In genomic region chr11:9014826-9015225, GRCh38 we compare ENCODE assay signal across 12 cellular contexts. TPM values are rescaled to one million over a fixed set of nuclear protein-coding genes. Genes with fewer than 3 reads are reported as not detected.
DNase-seq lines count a peak whose midpoint lies in the region; ATAC-seq, FAIRE-seq and TF ChIP-seq lines count a peak whose summit lies in the region.
"Had no signal": no experiment of that assay in that cellular context is flagged by ENCODE, and none has a peak within 500 bp of the region (broad histone marks: within the 10 kb centered on the region; RNA-seq: fewer than 3 reads in every experiment).

No MANE protein-coding gene starts in this region.

- no peak overlapping the region for H3K4me3 Mint-ChIP-seq in stimulated activated effector memory CD8-positive, alpha-beta T cell treated with anti-CD3 and anti-CD28 coated beads, Interleukin-12 subunit alpha, Interleukin-12 subunit beta, amount 100 ng/mL, for 72 hours
- H3K4me3 Mint-ChIP-seq in activated naive CD8-positive, alpha-beta T cell treated with anti-CD3 and anti-CD28 coated beads, Interleukin-2, amount 50 U/mL, for 24 hours, result no peak overlapping the region
- H3K4me3 Mint-ChIP-seq: CD4-positive, CD25-positive, alpha-beta regulatory T cell; HFFc6 had no signal

- H3K36me3 ChIP-seq in GM12878 (ENCODE audit: control insufficient read depth in 2 of 2, insufficient read depth in 2 of 2, low read length in 1 of 2), result no peaks in the 10 kb centered on the region
- H3K36me3 ChIP-seq: BLaER1 treated with 17β-estradiol and CSF1 and Interleukin-3, amounts not matched to agents 10 nM and 100 nM had no signal

- FAIRE-seq in GM12878 (lab: Jason Lieb, UNC), result no peak

- no peaks in the 10 kb centered on the region for H3K79me2 ChIP-seq in GM12878 (ENCODE audit: control insufficient read depth, insufficient read depth, low read length)

- no peak overlapping the region for H2AFZ ChIP-seq in GM12878 (ENCODE audit: control insufficient read depth, low read depth, low read length)

- TF ChIP-seq POLR2A in GM12878 (IDR thresholded peaks at IDR 0.05; ENCODE audit: low read depth, low read length) (no peak), lower leg skin (IDR thresholded peaks at IDR 0.05) (no peak)

- RAD21 ChIA-PET in GM12878 (lab: Charles Lee; ENCODE audit: unreplicated experiment), result interaction anchor here (0.6 to 5.0 kb wide), 9 partner anchors 17 to 493 kb away, joined by 3 to 106 read pairs (median 6); no protein-coding TSS in a partner anchor

- H3K4me1 Mint-ChIP-seq in stimulated activated effector memory CD8-positive, alpha-beta T cell treated with anti-CD3 and anti-CD28 coated beads, Interleukin-12 subunit alpha, Interleukin-12 subunit beta, amount 100 ng/mL, for 72 hours, result no peaks in the 10 kb centered on the region
- H3K4me1 Mint-ChIP-seq in activated naive CD8-positive, alpha-beta T cell treated with anti-CD3 and anti-CD28 coated beads, Interleukin-2, amount 50 U/mL, for 24 hours, result peaks cover 11% of the 10 kb centered on the region

- H3K27me3 Mint-ChIP-seq in activated naive CD8-positive, alpha-beta T cell treated with anti-CD3 and anti-CD28 coated beads, Interleukin-2, amount 50 U/mL, for 24 hours, result peaks cover 8% of the 10 kb centered on the region

- no peak for TF ChIP-seq CTCF in GM12878 (IDR thresholded peaks at IDR 0.05 in 2 of 3, conservative IDR thresholded peaks at IDR 0.05 in 1 of 3; ENCODE audit: control insufficient read depth in 2 of 3, extremely low read depth in 1 of 3, insufficient read depth in 1 of 3, low read depth in 3 of 3, low read length in 3 of 3)
- no peak for TF ChIP-seq CTCF in lower leg skin (IDR thresholded peaks at IDR 0.05)

- no peaks in the 10 kb centered on the region for H4K20me1 ChIP-seq in GM12878 (ENCODE audit: control insufficient read depth, insufficient read depth)
- H4K20me1 ChIP-seq: BLaER1 treated with 17β-estradiol and CSF1 and Interleukin-3, amounts not matched to agents 10 nM and 100 nM had no signal

- no peak overlapping the region for H3K4me3 ChIP-seq in GM12878
- no peak overlapping the region for H3K4me3 ChIP-seq in lower leg skin (ENCODE audit: low read depth, poor library complexity, severe bottlenecking)
- H3K4me3 ChIP-seq: BLaER1 treated with 17β-estradiol and CSF1 and Interleukin-3, amounts not matched to agents 10 nM and 100 nM had no signal

- TF ChIP-seq EP300 in GM12878 (IDR thresholded peaks at IDR 0.05; ENCODE audit: borderline replicate concordance in 1 of 2, control insufficient read depth in 1 of 2, low read depth in 2 of 2, low read length in 2 of 2), result no peak

- CTCF ChIA-PET in GM12878 (lab: Yijun Ruan, JAX), result interaction anchor here (0.6 to 10.2 kb wide), 26 partner anchors 8 to 735 kb away, joined by 3 to 323 read pairs (median 4); no protein-coding TSS in a partner anchor

- H3K9ac ChIP-seq in GM12878 (ENCODE audit: control insufficient read depth, insufficient read depth, low read length), result no peak overlapping the region
- H3K9ac ChIP-seq: BLaER1 treated with 17β-estradiol and CSF1 and Interleukin-3, amounts not matched to agents 10 nM and 100 nM had no signal

- ATAC-seq in GM12878, result peak; percentile 46
- peak; percentile 51 for ATAC-seq in stimulated activated effector memory CD8-positive, alpha-beta T cell treated with anti-CD3 and anti-CD28 coated beads, Interleukin-12 subunit alpha, Interleukin-12 subunit beta, amount 100 ng/mL, for 72 hours
- no peak for ATAC-seq in GM19023 (IDR thresholded peaks at IDR 0.05; ENCODE audit: unreplicated experiment)
- ATAC-seq in activated naive CD8-positive, alpha-beta T cell treated with anti-CD3 and anti-CD28 coated beads, Interleukin-2, amount 50 U/mL, for 24 hours, result no peak

- H3K4me1 ChIP-seq in GM12878 (ENCODE audit: control insufficient read depth, insufficient read depth, low read length), result no peaks in the 10 kb centered on the region; the same call in none of the 2 replicates

- SMC1A ChIA-PET in GM12878 (lab: Charles Lee; ENCODE audit: uncharacterized antibody, unreplicated experiment), result interaction anchor here (0.8 to 4.9 kb wide), 18 partner anchors 9 to 492 kb away, joined by 3 to 95 read pairs (median 8); no protein-coding TSS in a partner anchor

- in situ Hi-C loops in GM12878 (cut with MboI), result loop anchor here (5.0 kb wide), 1 partner anchor 122 kb away; no protein-coding TSS in a partner anchor

- TF ChIP-seq RAD21 in GM12878 (IDR thresholded peaks at IDR 0.05; ENCODE audit: insufficient read depth, low read depth, low read length), result no peak

- no peak overlapping the region for H3K27ac ChIP-seq in GM12878 (ENCODE audit: control insufficient read depth, insufficient read depth)
- H3K27ac ChIP-seq: 22Rv1; BLaER1 treated with 17β-estradiol and CSF1 and Interleukin-3, amounts not matched to agents 10 nM and 100 nM had no signal

- DNase-seq in NK-92 treated with Interleukin-12 subunit alpha and Interleukin-12 subunit beta, amount 100 ng/mL, for 24 hours (lab: John Stamatoyannopoulos, UW), result peak; percentile 56
- DNase-seq in NK-92 (lab: John Stamatoyannopoulos, UW; ENCODE audit: unreplicated experiment) (no peak), GM12878 (ENCODE audit: low read depth, low spot score) (no peak), kidney tubule cell (ENCODE audit: low spot score) (peak; percentile 20), lower leg skin (ENCODE audit: low spot score in 2 of 2) (no peak)
- no peak for DNase-seq in stimulated activated effector memory CD8-positive, alpha-beta T cell treated with anti-CD3 and anti-CD28 coated beads, Interleukin-12 subunit alpha, Interleukin-12 subunit beta, amount 100 ng/mL, for 72 hours (ENCODE audit: low spot score in 2 of 2)
- DNase-seq in activated naive CD8-positive, alpha-beta T cell treated with anti-CD3 and anti-CD28 coated beads, Interleukin-2, amount 50 U/mL, for 24 hours, result no peak

- POLR2A ChIA-PET in GM12878 (lab: Charles Lee), result interaction anchor here (0.5 kb wide), 1 partner anchor 264 kb away, joined by 4 read pairs; no protein-coding TSS in a partner anchor

- H3K4me2 ChIP-seq in GM12878 (ENCODE audit: control insufficient read depth, insufficient read depth), result no peak overlapping the region
- H3K4me2 ChIP-seq: BLaER1 treated with 17β-estradiol and CSF1 and Interleukin-3, amounts not matched to agents 10 nM and 100 nM had no signal

- WGBS in GM12878 (ENCODE audit: insufficient coverage, insufficient replicate concordance, low lambda C conversion rate, missing lambda C conversion rate), result 84% methylated on average over 3 of the region's 3 CpGs
- 90 to 91% methylated on average over 3 of the region's 3 CpGs for WGBS in lower leg skin, 2 donors

- H3K9me3 Mint-ChIP-seq in stimulated activated effector memory CD8-positive, alpha-beta T cell treated with anti-CD3 and anti-CD28 coated beads, Interleukin-12 subunit alpha, Interleukin-12 subunit beta, amount 100 ng/mL, for 72 hours, result peaks cover 4% of the 10 kb centered on the region
- no peaks in the 10 kb centered on the region for H3K9me3 Mint-ChIP-seq in activated naive CD8-positive, alpha-beta T cell treated with anti-CD3 and anti-CD28 coated beads, Interleukin-2, amount 50 U/mL, for 24 hours

- no peaks in the 10 kb centered on the region for H3K9me3 ChIP-seq in GM12878 (replicated peaks; ENCODE audit: control insufficient read depth, insufficient read depth, low read length)

- no peak overlapping the region for H3K27ac Mint-ChIP-seq in stimulated activated effector memory CD8-positive, alpha-beta T cell treated with anti-CD3 and anti-CD28 coated beads, Interleukin-12 subunit alpha, Interleukin-12 subunit beta, amount 100 ng/mL, for 72 hours
- H3K27ac Mint-ChIP-seq in activated naive CD8-positive, alpha-beta T cell treated with anti-CD3 and anti-CD28 coated beads, Interleukin-2, amount 50 U/mL, for 24 hours, result no peak overlapping the region
- H3K27ac Mint-ChIP-seq: CD4-positive, CD25-positive, alpha-beta regulatory T cell; HFFc6 had no signal

- no peaks in the 10 kb centered on the region for H3K36me3 Mint-ChIP-seq in stimulated activated effector memory CD8-positive, alpha-beta T cell treated with anti-CD3 and anti-CD28 coated beads, Interleukin-12 subunit alpha, Interleukin-12 subunit beta, amount 100 ng/mL, for 72 hours
- no peaks in the 10 kb centered on the region for H3K36me3 Mint-ChIP-seq in activated naive CD8-positive, alpha-beta T cell treated with anti-CD3 and anti-CD28 coated beads, Interleukin-2, amount 50 U/mL, for 24 hours (ENCODE audit: low read depth)
- H3K36me3 Mint-ChIP-seq: CD4-positive, CD25-positive, alpha-beta regulatory T cell had no signal

- no TSS peak for BruUV-seq in GM12878 (replicated peaks; lab: Mats Ljungman, UMichigan)

- H3K27me3 ChIP-seq in GM12878 (replicated peaks in 1 of 2; ENCODE audit: control insufficient read depth in 2 of 2, insufficient read depth in 2 of 2, low read length in 1 of 2), result no peaks in the 10 kb centered on the region; a peak in 1 of 4 replicates
- H3K27me3 ChIP-seq: BLaER1 treated with 17β-estradiol and CSF1 and Interleukin-3, amounts not matched to agents 10 nM and 100 nM had no signal

- intact Hi-C loops in GM12878 (cut with micrococcal nuclease; ENCODE audit: unreplicated experiment), result loop anchor here (1.0 to 10.0 kb wide), 5 partner anchors 46 to 492 kb away; partner anchors contain the start of gene SCUBE2
- intact Hi-C loops in lower leg skin (cut with DNase I; ENCODE audit: low total_unique reads), result no loop called here

RNA-seq across cellular contexts. Expression of gene NRIP3, which starts 11.0 kb away (rescaled TPM):
- not detected in 2 replicates for total RNA-seq in GM12878 (2013; cell fraction: nucleolus; rRNA removed)
- total RNA-seq in GM12878 (2014; rRNA removed), result under 0.01 and 0.22 TPM in 2 replicates
- 0.09 TPM in 1 of 2 replicates, not detected in the other for total RNA-seq in GM12878 (2014; rRNA removed; fragmentation: Illumina TruSeq; extraction: Trizol)
- total RNA-seq in GM12878 (2021), result not detected in 2 replicates
- polyA plus RNA-seq in GM12878 (2011; ENCODE audit: low read depth), result 0.05 TPM
- polyA plus RNA-seq in GM12878 (2011; rRNA removed), result not detected in 2 replicates
- polyA plus RNA-seq in GM12878 (2011; cell fraction: cytosol; rRNA removed), result not detected in 2 replicates
- not detected in 2 replicates for polyA plus RNA-seq in GM12878 (2011; cell fraction: nucleus; rRNA removed)
- not detected in 2 replicates for polyA plus RNA-seq in GM12878 (2012)
- polyA plus RNA-seq in GM12878 (2014; fragmentation: Illumina TruSeq; extraction: Trizol), result not detected in 2 replicates
- not detected for polyA plus RNA-seq in GM12878 (2014; fragmentation: Nextera tagmentation; extraction: Ambion mirVana)
- 0.25 TPM in 1 of 2 replicates, not detected in the other for polyA plus RNA-seq in GM12878 (2014; rRNA removed)
- under 1 TPM in 1 of 2 experiments, not detected in 1; 0.25 TPM for polyA plus RNA-seq in GM12878 (2016; fragmentation: Nextera tagmentation; extraction: Ambion mirVana)
- not detected in 2 replicates for polyA minus RNA-seq in GM12878 (2011; rRNA and poly(A)+ RNA removed)
- polyA minus RNA-seq in GM12878 (2011; cell fraction: cytosol; rRNA and poly(A)+ RNA removed), result not detected in 2 replicates
- polyA minus RNA-seq in GM12878 (2011; cell fraction: nucleus; rRNA and poly(A)+ RNA removed), result not detected in 2 replicates
- total RNA-seq in lower leg skin, result 10 to 100 TPM in 1 of 4 donors, 1 to 10 TPM in 3; 1.3 to 15.6 (median 1.9) TPM

RNA-seq across cellular contexts. Expression of gene TMEM9B, which starts 50.6 kb away (rescaled TPM):
- 25.6 and 28.7 TPM in 2 replicates for total RNA-seq in GM12878 (2013; cell fraction: nucleolus; rRNA removed)
- total RNA-seq in GM12878 (2014; rRNA removed) (31.2 and 33.8 TPM in 2 replicates), GM12878 (2014; rRNA removed; fragmentation: Illumina TruSeq; extraction: Trizol) (28.1 and 28.7 TPM in 2 replicates), GM12878 (2021) (20.8 and 23.1 TPM in 2 replicates), lower leg skin (10 to 100 TPM; 40.4 to 54.7 (median 48.0) TPM)
- 20.5 TPM for polyA plus RNA-seq in GM12878 (2011; ENCODE audit: low read depth)
- polyA plus RNA-seq in GM12878 (2011; rRNA removed) (43.6 and 55.7 TPM in 2 replicates), GM12878 (2014; fragmentation: Illumina TruSeq; extraction: Trizol) (33.2 and 41.0 TPM in 2 replicates), GM12878 (2014; fragmentation: Nextera tagmentation; extraction: Ambion mirVana) (10 to 100 TPM; 11.5 to 16.6 TPM), GM12878 (2014; rRNA removed) (24.3 and 26.4 TPM in 2 replicates), GM12878 (2016; fragmentation: Nextera tagmentation; extraction: Ambion mirVana) (10 to 100 TPM; 48.0 to 54.0 TPM)
- polyA plus RNA-seq in GM12878 (2011; cell fraction: cytosol; rRNA removed), result 20.3 and 22.4 TPM in 2 replicates
- polyA plus RNA-seq in GM12878 (2011; cell fraction: nucleus; rRNA removed), result 11.0 TPM in 2 replicates
- 21.4 and 32.5 TPM in 2 replicates for polyA plus RNA-seq in GM12878 (2012)
- polyA minus RNA-seq in GM12878 (2011; rRNA and poly(A)+ RNA removed), result 19.4 and 23.4 TPM in 2 replicates
- polyA minus RNA-seq in GM12878 (2011; cell fraction: cytosol; rRNA and poly(A)+ RNA removed), result 5.9 and 8.7 TPM in 2 replicates
- 5.4 and 9.4 TPM in 2 replicates for polyA minus RNA-seq in GM12878 (2011; cell fraction: nucleus; rRNA and poly(A)+ RNA removed)

Comparison
In these comparisons a context has a peak if more than half of its experiments do, and no peak if none do; other contexts are left out.
1. DNase-seq: peak in NK-92 treated with Interleukin-12 subunit alpha and Interleukin-12 subunit beta, amount 100 ng/mL, for 24 hours (single experiment) and kidney tubule cell (single experiment); none in NK-92 (single experiment), GM12878 (single experiment), stimulated activated effector memory CD8-positive, alpha-beta T cell treated with anti-CD3 and anti-CD28 coated beads, Interleukin-12 subunit alpha, Interleukin-12 subunit beta, amount 100 ng/mL, for 72 hours (0 of 2), activated naive CD8-positive, alpha-beta T cell treated with anti-CD3 and anti-CD28 coated beads, Interleukin-2, amount 50 U/mL, for 24 hours (single experiment) and lower leg skin (0 of 2).
2. ATAC-seq: peak in GM12878 (single experiment) and stimulated activated effector memory CD8-positive, alpha-beta T cell treated with anti-CD3 and anti-CD28 coated beads, Interleukin-12 subunit alpha, Interleukin-12 subunit beta, amount 100 ng/mL, for 72 hours (single experiment); none in GM19023 (single experiment) and activated naive CD8-positive, alpha-beta T cell treated with anti-CD3 and anti-CD28 coated beads, Interleukin-2, amount 50 U/mL, for 24 hours (single experiment).